ENCODE assay signal across 1 cellular context in the genomic region with DNA sequence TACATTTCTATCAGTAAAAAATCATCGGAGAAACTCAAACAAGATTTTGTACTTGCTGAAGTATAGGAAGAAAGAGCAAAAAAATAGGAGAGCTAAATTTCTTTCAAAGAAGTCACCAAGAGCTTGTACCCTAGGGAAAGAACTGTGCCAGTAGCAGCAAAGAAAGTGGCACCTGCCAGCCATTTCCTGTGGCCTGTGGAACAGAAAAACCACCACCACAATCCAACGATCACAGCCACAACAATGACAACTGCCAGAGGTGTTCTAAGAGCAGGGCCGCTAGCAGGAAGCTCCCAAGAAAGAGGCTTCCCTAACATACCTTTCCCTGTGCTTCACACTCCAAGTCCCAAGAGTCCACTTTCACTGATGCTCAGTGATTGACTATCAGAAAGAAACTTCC.
TF ChIP-seq lines count a peak whose summit lies in the region.

No MANE protein-coding gene starts in this region.

TF ChIP-seq in HepG2, 621 proteins besides CTCF, POLR2A, EP300 and RAD21 (continued from another document):
- TF ChIP-seq, protein P1, sequence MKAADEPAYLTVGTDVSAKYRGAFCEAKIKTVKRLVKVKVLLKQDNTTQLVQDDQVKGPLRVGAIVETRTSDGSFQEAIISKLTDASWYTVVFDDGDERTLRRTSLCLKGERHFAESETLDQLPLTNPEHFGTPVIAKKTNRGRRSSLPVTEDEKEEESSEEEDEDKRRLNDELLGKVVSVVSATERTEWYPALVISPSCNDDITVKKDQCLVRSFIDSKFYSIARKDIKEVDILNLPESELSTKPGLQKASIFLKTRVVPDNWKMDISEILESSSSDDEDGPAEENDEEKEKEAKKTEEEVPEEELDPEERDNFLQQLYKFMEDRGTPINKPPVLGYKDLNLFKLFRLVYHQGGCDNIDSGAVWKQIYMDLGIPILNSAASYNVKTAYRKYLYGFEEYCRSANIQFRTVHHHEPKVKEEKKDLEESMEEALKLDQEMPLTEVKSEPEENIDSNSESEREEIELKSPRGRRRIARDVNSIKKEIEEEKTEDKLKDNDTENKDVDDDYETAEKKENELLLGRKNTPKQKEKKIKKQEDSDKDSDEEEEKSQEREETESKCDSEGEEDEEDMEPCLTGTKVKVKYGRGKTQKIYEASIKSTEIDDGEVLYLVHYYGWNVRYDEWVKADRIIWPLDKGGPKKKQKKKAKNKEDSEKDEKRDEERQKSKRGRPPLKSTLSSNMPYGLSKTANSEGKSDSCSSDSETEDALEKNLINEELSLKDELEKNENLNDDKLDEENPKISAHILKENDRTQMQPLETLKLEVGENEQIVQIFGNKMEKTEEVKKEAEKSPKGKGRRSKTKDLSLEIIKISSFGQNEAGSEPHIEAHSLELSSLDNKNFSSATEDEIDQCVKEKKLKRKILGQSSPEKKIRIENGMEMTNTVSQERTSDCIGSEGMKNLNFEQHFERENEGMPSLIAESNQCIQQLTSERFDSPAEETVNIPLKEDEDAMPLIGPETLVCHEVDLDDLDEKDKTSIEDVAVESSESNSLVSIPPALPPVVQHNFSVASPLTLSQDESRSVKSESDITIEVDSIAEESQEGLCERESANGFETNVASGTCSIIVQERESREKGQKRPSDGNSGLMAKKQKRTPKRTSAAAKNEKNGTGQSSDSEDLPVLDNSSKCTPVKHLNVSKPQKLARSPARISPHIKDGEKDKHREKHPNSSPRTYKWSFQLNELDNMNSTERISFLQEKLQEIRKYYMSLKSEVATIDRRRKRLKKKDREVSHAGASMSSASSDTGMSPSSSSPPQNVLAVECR (CRISPR knock-in tag; IDR thresholded peaks at IDR 0.05; ENCODE audit: borderline replicate concordance) = no peak
